ENCODE assay signal across 25 cellular contexts in genomic region chr15:69749274-69749673, GRCh38.
"Had no signal": no experiment of that assay in that cellular context is flagged by ENCODE, and none has a peak within 500 bp of the region (broad histone marks: within the 10 kb centered on the region; RNA-seq: fewer than 3 reads in every experiment).

No MANE protein-coding gene starts in this region.

- H3K36me3 ChIP-seq: left ventricle myocardium inferior, neural progenitor cell, ovary, right atrium auricular region, right lobe of liver, stomach, tibial artery, upper lobe of right lung had no signal

- DNase-seq: islet precursor cell; left ventricle myocardium inferior; mesendoderm; naive B cell; natural killer cell; nephron progenitor cell; ovary; right lobe of liver; stimulated activated CD4-positive, alpha-beta T cell treated with anti-CD3 and anti-CD28 coated beads, Interleukin-1b, Interleukin-23, amount 100 ng/mL, for 48 hours; stimulated activated CD4-positive, alpha-beta T cell treated with anti-CD3 and anti-CD28 coated beads, Interleukin-2, amount 100 ng/mL, for 48 hours; stimulated activated CD4-positive, alpha-beta T cell treated with anti-CD3 and anti-CD28 coated beads, Interleukin-4, amount 100 ng/mL, for 4 hours; stimulated activated naive B cell treated with anti-CD40 and anti-IgM and Interleukin-4, amounts not matched to agents 10 μg/mL and 1 μg/mL and 100 μg/mL, for 72 hours; stimulated activated naive CD8-positive, alpha-beta T cell treated with anti-CD3 and anti-CD28 coated beads, Interleukin-15, Interleukin-2, amounts not matched to agents 100 U/mL and 50 U/mL, for 24 hours; stomach; testis; tibial artery; trophoblast cell; upper lobe of right lung had no signal

- H3K4me1 ChIP-seq: left ventricle myocardium inferior, neural progenitor cell, right atrium auricular region, right lobe of liver, stomach, testis, tibial artery had no signal

- H3K4me3 Mint-ChIP-seq: mesothelial cell of epicardium; naive B cell; natural killer cell; nephron progenitor cell; neural progenitor cell; stimulated activated naive B cell treated with anti-CD40 and anti-IgM and Interleukin-4, amounts not matched to agents 10 μg/mL and 1 μg/mL and 100 μg/mL, for 72 hours had no signal

- H3K4me2 ChIP-seq: hepatocyte, neural progenitor cell had no signal

- H3K36me3 Mint-ChIP-seq: neural progenitor cell had no signal

- H3K27ac Mint-ChIP-seq: mesothelial cell of epicardium; natural killer cell; nephron progenitor cell; neural progenitor cell; progenitor cell of endocrine pancreas; stimulated activated naive B cell treated with anti-CD40 and anti-IgM and Interleukin-4, amounts not matched to agents 10 μg/mL and 1 μg/mL and 100 μg/mL, for 72 hours had no signal

- H3K27me3 ChIP-seq: hepatocyte, neural progenitor cell, ovary, right atrium auricular region, right lobe of liver, testis, tibial artery, upper lobe of right lung had no signal

- H3K79me2 ChIP-seq: hepatocyte had no signal

- H3K9me3 ChIP-seq: ovary, right lobe of liver, testis, upper lobe of right lung had no signal

- H2AFZ ChIP-seq: hepatocyte, neural progenitor cell had no signal

- H3K27ac ChIP-seq: hepatocyte, left ventricle myocardium inferior, neural progenitor cell, ovary, right atrium auricular region, right lobe of liver, stomach, testis, tibial artery, upper lobe of right lung had no signal

- H3K9ac ChIP-seq: neural progenitor cell had no signal

- H3K4me3 ChIP-seq: hepatocyte, left ventricle myocardium inferior, lung, neural progenitor cell, ovary, right atrium auricular region, right lobe of liver, smooth muscle cell, stomach, testis, tibial artery, upper lobe of right lung had no signal
